18 cellular contexts compared by ENCODE assay signal in the genomic region with DNA sequence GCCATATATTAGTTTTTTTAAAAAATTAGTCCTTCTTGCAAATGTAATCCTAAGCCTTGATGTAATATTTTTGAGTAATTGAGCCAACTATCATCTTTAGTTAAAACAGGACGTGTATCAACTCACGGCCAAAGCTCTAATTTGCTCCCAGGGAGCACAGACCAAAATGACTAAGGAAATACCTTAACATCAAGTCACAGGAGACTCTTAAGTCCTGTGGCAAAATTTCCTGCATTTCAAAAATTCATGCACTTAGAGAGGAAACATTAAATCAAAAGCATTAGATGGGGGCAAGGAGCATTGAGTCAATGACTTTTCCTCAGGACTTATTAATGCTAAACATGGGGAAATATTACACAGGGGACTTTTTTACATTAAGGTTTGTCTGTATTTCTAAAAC. TPM values are rescaled to one million over a fixed set of nuclear protein-coding genes. Genes with fewer than 3 reads are reported as not detected.
A peak's percentile ranks its signal among the peaks of the same experiment; 100 is the strongest.
DNase-seq lines count a peak whose midpoint lies in the region; ATAC-seq, FAIRE-seq and TF ChIP-seq lines count a peak whose summit lies in the region.
"Had no signal": no experiment of that assay in that cellular context is flagged by ENCODE, and none has a peak within 500 bp of the region (broad histone marks: within the 10 kb centered on the region; RNA-seq: fewer than 3 reads in every experiment).

No MANE protein-coding gene starts in this region.

- peak overlapping the region; percentile 25 for H3K27ac ChIP-seq in osteoblast (ENCODE audit: low read depth, low read length)
- H3K27ac ChIP-seq: C4-2B, esophagus muscularis mucosa had no signal

- H2AFZ ChIP-seq in osteoblast (ENCODE audit: low read length): no peak overlapping the region

- FAIRE-seq in GM12892 (lab: Jason Lieb, UNC): no peak

- no peaks in the 10 kb centered on the region for H3K36me3 ChIP-seq in MG63
- no peaks in the 10 kb centered on the region for H3K36me3 ChIP-seq in osteoblast (ENCODE audit: insufficient read depth, low read length)
- no peaks in the 10 kb centered on the region for H3K36me3 ChIP-seq in mucosa of descending colon (ENCODE audit: low read depth)
- H3K36me3 ChIP-seq: esophagus muscularis mucosa had no signal

- H3K4me1 ChIP-seq in osteoblast (ENCODE audit: insufficient read depth, low read length) (peaks cover 12% of the 10 kb centered on the region), mucosa of descending colon (ENCODE audit: low read depth) (no peaks in the 10 kb centered on the region)
- H3K4me1 ChIP-seq: esophagus muscularis mucosa had no signal

- TF ChIP-seq POLR2A in GM12892 (IDR thresholded peaks at IDR 0.05; ENCODE audit: low read depth, low read length): no peak

- no peaks in the 10 kb centered on the region for H4K20me1 ChIP-seq in osteoblast (ENCODE audit: insufficient read depth, low read length)

- ATAC-seq in mucosa of descending colon (no peak), GM18907 (IDR thresholded peaks at IDR 0.05; ENCODE audit: unreplicated experiment) (no peak)
- ATAC-seq: WTC11 had no signal

- H3K79me2 ChIP-seq in osteoblast (ENCODE audit: insufficient read depth, low read length): no peaks in the 10 kb centered on the region

- TF ChIP-seq CTCF in AG10803 (conservative IDR thresholded peaks at IDR 0.05; ENCODE audit: low read length) (no peak), osteoblast (IDR thresholded peaks at IDR 0.05; ENCODE audit: extremely low read depth, low read depth, low read length) (no peak), mucosa of descending colon (IDR thresholded peaks at IDR 0.05) (no peak)

- DNase-seq in AG10803 (ENCODE audit: low read depth) (peak; percentile 93), MG63 (peak; percentile 49), dedifferentiated amniotic fluid mesenchymal stem cell (ENCODE audit: extremely low spot score) (peak; percentile 71), osteoblast (ENCODE audit: insufficient read length, low spot score, missing footprints) (peak; percentile 30), mucosa of descending colon (no peak), GM12892 (ENCODE audit: insufficient read length) (no peak), retina (no peak)
- DNase-seq: activated gamma-delta T cell, caudate nucleus, NCI-H1092 treated with DMSO at 0.1 percent for 48 hours, NCI-H2227 treated with DMSO at 0.1 percent for 48 hours, nucleus accumbens had no signal

- H3K4me2 ChIP-seq in osteoblast (ENCODE audit: insufficient read depth, low read length): peak overlapping the region; percentile 7

- H3K4me3 ChIP-seq in AG10803 (ENCODE audit: low read length) (no peak overlapping the region), MG63 (no peak overlapping the region), osteoblast (ENCODE audit: insufficient read depth, low read length) (no peak overlapping the region), mucosa of descending colon (no peak overlapping the region)
- H3K4me3 ChIP-seq: esophagus muscularis mucosa had no signal

- H3K9me3 ChIP-seq in MG63 (no peaks in the 10 kb centered on the region), osteoblast (ENCODE audit: low read depth, low read length) (no peaks in the 10 kb centered on the region), mucosa of descending colon (no peaks in the 10 kb centered on the region)
- H3K9me3 ChIP-seq: esophagus muscularis mucosa had no signal

- no peaks in the 10 kb centered on the region for H3K27me3 ChIP-seq in MG63
- H3K27me3 ChIP-seq in osteoblast (ENCODE audit: insufficient read depth, low read length): no peaks in the 10 kb centered on the region
- H3K27me3 ChIP-seq: esophagus muscularis mucosa had no signal

- intact Hi-C loops in mucosa of descending colon (cut with DNase I, micrococcal nuclease): no loop called here

RNA-seq across cellular contexts. Expression of a gene that starts 8.7 kb away (rescaled TPM):
- not detected in 2 replicates for total RNA-seq in MG63 (2014; rRNA removed; shearing (Covaris generic); ENCODE audit: low replicate concordance)
- total RNA-seq in osteoblast (under 0.01 TPM in 1 of 2 replicates, not detected in the other), mucosa of descending colon (under 1 TPM in 1 of 3 donors, not detected in 2; 0.28 TPM)
- polyA plus RNA-seq in GM12892 (2012; ENCODE audit: missing spikeins): not detected
- total RNA-seq: lung microvascular endothelial cell had no signal
- polyA plus RNA-seq: thymus had no signal

Comparison
In these comparisons a context has a peak if more than half of its experiments do, and no peak if none do; other contexts are left out.
1. DNase-seq: peak in AG10803 (single experiment), MG63 (single experiment), dedifferentiated amniotic fluid mesenchymal stem cell (single experiment) and osteoblast (single experiment); none in mucosa of descending colon (0 of 3), GM12892 (single experiment) and retina (single experiment).